Comparison of ENCODE assay signal across 12 cellular contexts in genomic region chr10:126455766-126456425, GRCh38.
DNase-seq lines count a peak whose midpoint lies in the region; ATAC-seq and TF ChIP-seq lines count a peak whose summit lies in the region.
"Had no signal": no experiment of that assay in that cellular context is flagged by ENCODE, and none has a peak within 500 bp of the region (broad histone marks: within the 10 kb centered on the region; RNA-seq: fewer than 3 reads in every experiment).

No MANE protein-coding gene starts in this region.

- no peak for ATAC-seq in Panc1
- no peak for ATAC-seq in GM21447 (IDR thresholded peaks at IDR 0.05; ENCODE audit: unreplicated experiment)
- no peak for ATAC-seq in GM21423 (IDR thresholded peaks at IDR 0.05; ENCODE audit: unreplicated experiment)
- ATAC-seq: HCT116 had no signal

- CTCF ChIA-PET in Panc1 (lab: Charles Lee): no interaction called here

- H3K36me3 ChIP-seq in Panc1 (ENCODE audit: control insufficient read depth, insufficient read depth, low read length): no peaks in the 10 kb centered on the region
- no peaks in the 10 kb centered on the region for H3K36me3 ChIP-seq in esophagus muscularis mucosa
- H3K36me3 ChIP-seq in prostate gland: no peaks in the 10 kb centered on the region
- H3K36me3 ChIP-seq: BE2C had no signal

- DNase-seq in Panc1 (ENCODE audit: low read depth, low spot score): no peak
- peak; percentile 84 for DNase-seq in esophagus muscularis mucosa (ENCODE audit: extremely low spot score)
- peak; percentile 9 for DNase-seq in islet precursor cell
- DNase-seq in prostate gland (ENCODE audit: low spot score): peak; percentile 44
- DNase-seq in NCI-H2196 (lab: John Stamatoyannopoulos, UW; ENCODE audit: unreplicated experiment): no peak
- DNase-seq: BE2C; CD4-positive, alpha-beta memory T cell; DMS79 had no signal

- intact Hi-C loops in Panc1 (cut with micrococcal nuclease; ENCODE audit: unreplicated experiment): no loop called here
- intact Hi-C loops in esophagus muscularis mucosa (cut with DNase I): no loop called here
- intact Hi-C loops in prostate gland (cut with DNase I): no loop called here

- H3K9me3 ChIP-seq in Panc1 (ENCODE audit: control insufficient read depth, insufficient read depth, low read depth, low read length) (no peaks in the 10 kb centered on the region), esophagus muscularis mucosa (no peaks in the 10 kb centered on the region), prostate gland (no peaks in the 10 kb centered on the region)
- H3K9me3 ChIP-seq: BE2C had no signal

- in situ Hi-C loops in Panc1 (cut with HindIII; ENCODE audit: low pct_unique_long_range_greater_than_20kb, low sequenced_read_pairs): no loop called here

- H3K27ac ChIP-seq in Panc1 (ENCODE audit: low read length) (peak overlapping the region; percentile 75), esophagus muscularis mucosa (replicated peaks in 1 of 4) (no peak overlapping the region), prostate gland (no peak overlapping the region)
- H3K27ac ChIP-seq: C4-2B had no signal

- POLR2A ChIA-PET in Panc1 (lab: Charles Lee): no interaction called here

- no peaks in the 10 kb centered on the region for H3K27me3 ChIP-seq in Panc1 (ENCODE audit: control insufficient read depth, insufficient read depth, low read length)
- peaks cover 0 to 41% (median 0%) of the 10 kb centered on the region in 4 donors for H3K27me3 ChIP-seq in esophagus muscularis mucosa
- no peaks in the 10 kb centered on the region for H3K27me3 ChIP-seq in prostate gland (replicated peaks; ENCODE audit: insufficient read depth)
- H3K27me3 ChIP-seq: BE2C had no signal

- no peak for TF ChIP-seq EP300 in esophagus muscularis mucosa (IDR thresholded peaks at IDR 0.05)

- 43% methylated on average over 11 of the region's 11 CpGs for WGBS in esophagus muscularis mucosa
- WGBS in prostate gland: 14% methylated on average over 11 of the region's 11 CpGs

- no peak for TF ChIP-seq CTCF in Panc1 (IDR thresholded peaks at IDR 0.05)
- TF ChIP-seq CTCF in esophagus muscularis mucosa (IDR thresholded peaks at IDR 0.05): no peak
- no peak for TF ChIP-seq CTCF in prostate gland (IDR thresholded peaks at IDR 0.05)

- TF ChIP-seq POLR2A in esophagus muscularis mucosa (IDR thresholded peaks at IDR 0.05; ENCODE audit: low read depth) (no peak), prostate gland (IDR thresholded peaks at IDR 0.05) (no peak)

- H3K4me1 ChIP-seq in Panc1 (ENCODE audit: control insufficient read depth, insufficient read depth, low read length): peaks cover 48% of the 10 kb centered on the region
- no peaks in the 10 kb centered on the region for H3K4me1 ChIP-seq in esophagus muscularis mucosa
- H3K4me1 ChIP-seq in prostate gland (replicated peaks): no peaks in the 10 kb centered on the region

- no peak overlapping the region for H3K4me3 ChIP-seq in Panc1 (ENCODE audit: low read depth in 2 of 2, low read length in 2 of 2)
- H3K4me3 ChIP-seq in esophagus muscularis mucosa: no peak overlapping the region
- no peak overlapping the region for H3K4me3 ChIP-seq in prostate gland

- BruUV-seq in Panc1 (replicated peaks; lab: Mats Ljungman, UMichigan): no TSS peak

Comparison
In these comparisons a context has a peak if more than half of its experiments do, and no peak if none do; other contexts are left out.
1. DNase-seq: peak in esophagus muscularis mucosa (single experiment), islet precursor cell (single experiment) and prostate gland (single experiment); none in Panc1 (single experiment) and NCI-H2196 (single experiment).